ENCODE assay signal across 19 cellular contexts in genomic region chr14:96130854-96131253, GRCh38.
DNase-seq lines count a peak whose midpoint lies in the region; ATAC-seq and TF ChIP-seq lines count a peak whose summit lies in the region.
"Had no signal": no experiment of that assay in that cellular context is flagged by ENCODE, and none has a peak within 500 bp of the region (broad histone marks: within the 10 kb centered on the region; RNA-seq: fewer than 3 reads in every experiment).

No MANE protein-coding gene starts in this region.

- H3K4me3 Mint-ChIP-seq in HFFc6 (no peak overlapping the region), osteocyte (ENCODE audit: unreplicated experiment) (no peak overlapping the region), natural killer cell (no peak overlapping the region)
- H3K4me3 Mint-ChIP-seq: CD8-positive, alpha-beta memory T cell had no signal

- TF ChIP-seq CTCF in HFFc6 (IDR thresholded peaks at IDR 0.05) = no peak
- no peak for TF ChIP-seq CTCF in osteocyte (IDR thresholded peaks at IDR 0.05)
- TF ChIP-seq CTCF in natural killer cell (IDR thresholded peaks at IDR 0.05) = no peak

- H3K27me3 Mint-ChIP-seq in HFFc6 (ENCODE audit: insufficient read depth) (no peaks in the 10 kb centered on the region; the same call in 1 of the 2 replicates), osteocyte (ENCODE audit: unreplicated experiment) (peaks cover 33% of the 10 kb centered on the region), natural killer cell (ENCODE audit: low read depth in 2 of 2) (peaks cover 17 to 32% of the 10 kb centered on the region in 2 donors)

- peak; percentile 31 for DNase-seq in HFFc6
- peak; percentile 6 for DNase-seq in SKM-1 (lab: John Stamatoyannopoulos, UW; ENCODE audit: unreplicated experiment)
- peak; percentile 61 for DNase-seq in fibroblast of gingiva (ENCODE audit: low read depth)
- DNase-seq in osteocyte (ENCODE audit: extremely low spot score, unreplicated experiment) = peak; percentile 27
- DNase-seq in retina = no peak
- DNase-seq in natural killer cell = no peak
- no peak for DNase-seq in NCI-H69 (lab: John Stamatoyannopoulos, UW)
- DNase-seq: activated CD4-positive, alpha-beta T cell treated with anti-CD3 and anti-CD28 coated beads, Interleukin-2, amount 50 U/mL, for 48 hours; activated naive CD4-positive, alpha-beta T cell; AML-193; CD8-positive, alpha-beta memory T cell; DMS53; NCI-H1417 treated with DMSO at 0.1 percent for 48 hours; NCI-H524; SHP77 treated with DMSO at 0.1 percent for 48 hours; stimulated activated CD8-positive, alpha-beta memory T cell treated with anti-CD3 and anti-CD28 coated beads, Interleukin-4, amount 100 ng/mL, for 48 hours; T-helper 2 cell; WERI-Rb-1 had no signal

- H3K36me3 Mint-ChIP-seq in HFFc6 (ENCODE audit: low read depth) (no peaks in the 10 kb centered on the region), osteocyte (ENCODE audit: unreplicated experiment) (no peaks in the 10 kb centered on the region), natural killer cell (no peaks in the 10 kb centered on the region)
- H3K36me3 Mint-ChIP-seq: CD8-positive, alpha-beta memory T cell had no signal

- intact Hi-C loops in natural killer cell (cut with micrococcal nuclease) = no loop called here

- no peak for ATAC-seq in natural killer cell
- ATAC-seq in GM21515 (IDR thresholded peaks at IDR 0.05; ENCODE audit: unreplicated experiment) = no peak

- H3K4me1 Mint-ChIP-seq in HFFc6 (ENCODE audit: low read depth) (peaks cover 19% of the 10 kb centered on the region), osteocyte (ENCODE audit: unreplicated experiment) (peaks cover 6% of the 10 kb centered on the region), natural killer cell (peaks cover 0 to 5% of the 10 kb centered on the region in 2 donors)

- H3K9me3 Mint-ChIP-seq in HFFc6 (no peaks in the 10 kb centered on the region), osteocyte (ENCODE audit: unreplicated experiment) (no peaks in the 10 kb centered on the region), natural killer cell (no peaks in the 10 kb centered on the region)
- H3K9me3 Mint-ChIP-seq: CD8-positive, alpha-beta memory T cell had no signal

- H3K27ac Mint-ChIP-seq in HFFc6 (no peak overlapping the region), osteocyte (ENCODE audit: unreplicated experiment) (no peak overlapping the region), natural killer cell (no peak overlapping the region)
- H3K27ac Mint-ChIP-seq: CD8-positive, alpha-beta memory T cell had no signal

Comparison
In these comparisons a context has a peak if more than half of its experiments do, and no peak if none do; other contexts are left out.
1. DNase-seq: peak in HFFc6 (single experiment), SKM-1 (single experiment), fibroblast of gingiva (single experiment) and osteocyte (single experiment); none in retina (single experiment), natural killer cell (single experiment) and NCI-H69 (single experiment).